In genomic region chr1:22246755-22247480, GRCh38 we compare ENCODE assay signal across 26 cellular contexts.
"Had no signal": no experiment of that assay in that cellular context is flagged by ENCODE, and none has a peak within 500 bp of the region (broad histone marks: within the 10 kb centered on the region; RNA-seq: fewer than 3 reads in every experiment).

No MANE protein-coding gene starts in this region.

- H3K36me3 ChIP-seq: left lung, neutrophil, ovary, right atrium auricular region, right lobe of liver, stomach, thyroid gland, upper lobe of right lung had no signal

- DNase-seq: immature natural killer cell; kidney; left colon; left lung; mesendoderm; naive thymus-derived CD4-positive, alpha-beta T cell; occipital lobe; right lobe of liver; stimulated activated CD4-positive, alpha-beta T cell treated with anti-CD3 and anti-CD28 coated beads, Interleukin-12 subunit alpha, Interleukin-12 subunit beta, amount 100 ng/mL, for 4 hours; stimulated activated CD4-positive, alpha-beta T cell treated with anti-CD3 and anti-CD28 coated beads, Interleukin-15, amount 100 ng/mL, for 24 hours; stimulated activated CD4-positive, alpha-beta T cell treated with anti-CD3 and anti-CD28 coated beads, Interleukin-2, amount 100 ng/mL, for 24 hours; stimulated activated CD4-positive, alpha-beta T cell treated with anti-CD3 and anti-CD28 coated beads, Interleukin-4, amount 100 ng/mL, for 1 hour; stimulated activated naive B cell treated with anti-CD40 and anti-IgM and Interleukin-4, amounts not matched to agents 10 μg/mL and 1 μg/mL and 100 μg/mL, for 72 hours; stimulated activated naive CD8-positive, alpha-beta T cell treated with anti-CD3 and anti-CD28 coated beads, Interleukin-15, Interleukin-2, amounts not matched to agents 100 U/mL and 50 U/mL, for 24 hours; stomach; testis; thyroid gland; trophoblast cell; upper lobe of right lung had no signal

- FAIRE-seq: islet of Langerhans, kidney, urothelium cell line had no signal

- H3K27ac ChIP-seq: left lung, neutrophil, right atrium auricular region, right lobe of liver, testis, thyroid gland, upper lobe of right lung had no signal

- H3K9me3 ChIP-seq: left lung, neutrophil, ovary, right atrium auricular region, right lobe of liver, stomach, testis, thyroid gland, upper lobe of right lung had no signal

- ATAC-seq: left colon; left lung; naive thymus-derived CD4-positive, alpha-beta T cell; right lobe of liver; stimulated activated naive B cell treated with anti-CD40 and anti-IgM and Interleukin-4, amounts not matched to agents 10 μg/mL and 1 μg/mL and 100 μg/mL, for 72 hours; stimulated activated naive CD8-positive, alpha-beta T cell treated with anti-CD3 and anti-CD28 coated beads, Interleukin-15, Interleukin-2, amounts not matched to agents 100 U/mL and 50 U/mL, for 24 hours; upper lobe of right lung had no signal

- H3K4me3 ChIP-seq: left lung, lung, ovary, right atrium auricular region, right lobe of liver, skin epidermis, stomach, testis, thyroid gland, upper lobe of right lung had no signal

- H3K4me1 ChIP-seq: left lung, right atrium auricular region, right lobe of liver, stomach, testis, thyroid gland had no signal

- H3K27me3 ChIP-seq: ovary, right atrium auricular region, testis, thyroid gland, upper lobe of right lung had no signal
